Comparison of ENCODE assay signal across 8 cellular contexts in genomic region chr1:155974208-155975165, GRCh38. TPM values are rescaled to one million over a fixed set of nuclear protein-coding genes. Genes with fewer than 3 reads are reported as not detected.
DNase-seq lines count a peak whose midpoint lies in the region; ATAC-seq, FAIRE-seq and TF ChIP-seq lines count a peak whose summit lies in the region.

No MANE protein-coding gene starts in this region.

- H3K27me3 ChIP-seq in gastroesophageal sphincter (no peaks in the 10 kb centered on the region), skeletal muscle tissue (ENCODE audit: control insufficient read depth in 3 of 3, insufficient read depth in 3 of 3, low read length in 3 of 3) (no peaks in the 10 kb centered on the region)

- no peaks in the 10 kb centered on the region for H3K9me3 ChIP-seq in T-helper 17 cell (ENCODE audit: control insufficient read depth, low read length, poor library complexity, severe bottlenecking)
- no peaks in the 10 kb centered on the region for H3K9me3 ChIP-seq in gastroesophageal sphincter
- H3K9me3 ChIP-seq in skeletal muscle tissue (ENCODE audit: control insufficient read depth in 3 of 3, low read length in 3 of 3) = no peaks in the 10 kb centered on the region

- H3K4me3 ChIP-seq in gastroesophageal sphincter (peak overlapping the region in 1 of 2 donors; percentile 73), skeletal muscle tissue (ENCODE audit: low read length in 3 of 3) (peak overlapping the region; percentile 74 to 88 (median 85))

- no peak for TF ChIP-seq EP300 in gastroesophageal sphincter (IDR thresholded peaks at IDR 0.05)

- TF ChIP-seq POLR2A in gastroesophageal sphincter (IDR thresholded peaks at IDR 0.05) = no peak

- H3K4me3 Mint-ChIP-seq in T-helper 17 cell = peak overlapping the region; percentile 99

- peaks cover 78% of the 10 kb centered on the region for H3K4me1 Mint-ChIP-seq in T-helper 17 cell

- H3K27me3 Mint-ChIP-seq in T-helper 17 cell = no peaks in the 10 kb centered on the region

- no peaks in the 10 kb centered on the region for H3K36me3 ChIP-seq in gastroesophageal sphincter
- peaks cover 0 to 2% (median 0%) of the 10 kb centered on the region in 3 donors for H3K36me3 ChIP-seq in skeletal muscle tissue (ENCODE audit: control insufficient read depth in 3 of 3, insufficient read depth in 3 of 3, low read length in 3 of 3)

- no peak for ATAC-seq in T-helper 17 cell
- ATAC-seq in gastroesophageal sphincter = no peak

- peak overlapping the region; percentile 96 for H3K27ac Mint-ChIP-seq in T-helper 17 cell

- peak overlapping the region; percentile 17 to 98 (median 92) for H3K9ac ChIP-seq in skeletal muscle tissue (ENCODE audit: low read depth in 1 of 3, low read length in 3 of 3)

- no peak for TF ChIP-seq CTCF in gastroesophageal sphincter (IDR thresholded peaks at IDR 0.05)

- peaks cover 11 to 88% (median 68%) of the 10 kb centered on the region in 3 donors for H3K4me1 ChIP-seq in gastroesophageal sphincter
- peaks cover 72 to 84% (median 72%) of the 10 kb centered on the region in 3 donors for H3K4me1 ChIP-seq in skeletal muscle tissue (ENCODE audit: control insufficient read depth in 3 of 3, insufficient read depth in 3 of 3, low read length in 3 of 3)

- WGBS in gastroesophageal sphincter (ENCODE audit: low coverage in 1 of 2), 2 donors = 0 to 3% methylated on average over 5 to 8 of the region's 15 CpGs

- FAIRE-seq in RCC 7860 (lab: Jason Lieb, UNC) = no peak

- H3K36me3 Mint-ChIP-seq in T-helper 17 cell (ENCODE audit: low read depth) = peaks cover 17% of the 10 kb centered on the region

- DNase-seq in NCI-H748 (lab: John Stamatoyannopoulos, UW; ENCODE audit: unreplicated experiment) = peak; percentile 16
- DNase-seq in NCI-H748 treated with DMSO at 0.1 percent for 48 hours (lab: John Stamatoyannopoulos, UW) = no peak
- no peak for DNase-seq in T-helper 17 cell
- DNase-seq in RCC 7860 (ENCODE audit: low spot score) = no peak
- DNase-seq in SKM-1 (lab: John Stamatoyannopoulos, UW; ENCODE audit: unreplicated experiment) = no peak
- no peak for DNase-seq in NCI-H226

- H3K27ac ChIP-seq in gastroesophageal sphincter (peak overlapping the region; percentile 93 to 99 (median 96)), skeletal muscle tissue (ENCODE audit: low read depth, low read length) (peak overlapping the region; percentile 99)

RNA-seq across cellular contexts. Expression of gene ARHGEF2, which starts 3.9 kb away (rescaled TPM):
- 100 to 1,000 TPM in 1 of 2 donors, 10 to 100 TPM in 1; 86.1 to 123 TPM for total RNA-seq in T-helper 17 cell
- 10 to 100 TPM; 69.7 to 94.0 (median 82.6) TPM for total RNA-seq in gastroesophageal sphincter
- 135 TPM for total RNA-seq in skeletal muscle tissue

RNA-seq across cellular contexts. Expression of gene RXFP4, which starts 33.0 kb away (rescaled TPM):
- total RNA-seq in T-helper 17 cell = not detected
- total RNA-seq in gastroesophageal sphincter = under 1 TPM in 1 of 4 donors, not detected in 3; 0.27 TPM
- not detected for total RNA-seq in skeletal muscle tissue

RNA-seq across cellular contexts. Expression of gene KHDC4, which starts 40.3 kb away (rescaled TPM):
- total RNA-seq in T-helper 17 cell = 10 to 100 TPM; 59.9 to 63.1 TPM
- 10 to 100 TPM; 20.4 to 57.4 (median 34.6) TPM for total RNA-seq in gastroesophageal sphincter
- total RNA-seq in skeletal muscle tissue = 26.6 TPM

RNA-seq across cellular contexts. Expression of gene SSR2, which starts 46.3 kb away (rescaled TPM):
- 100 to 1,000 TPM; 217 to 234 TPM for total RNA-seq in T-helper 17 cell
- total RNA-seq in gastroesophageal sphincter = 100 to 1,000 TPM; 103 to 157 (median 146) TPM
- total RNA-seq in skeletal muscle tissue = 276 TPM
